ENCODE assay signal across 9 cellular contexts in the genomic region with DNA sequence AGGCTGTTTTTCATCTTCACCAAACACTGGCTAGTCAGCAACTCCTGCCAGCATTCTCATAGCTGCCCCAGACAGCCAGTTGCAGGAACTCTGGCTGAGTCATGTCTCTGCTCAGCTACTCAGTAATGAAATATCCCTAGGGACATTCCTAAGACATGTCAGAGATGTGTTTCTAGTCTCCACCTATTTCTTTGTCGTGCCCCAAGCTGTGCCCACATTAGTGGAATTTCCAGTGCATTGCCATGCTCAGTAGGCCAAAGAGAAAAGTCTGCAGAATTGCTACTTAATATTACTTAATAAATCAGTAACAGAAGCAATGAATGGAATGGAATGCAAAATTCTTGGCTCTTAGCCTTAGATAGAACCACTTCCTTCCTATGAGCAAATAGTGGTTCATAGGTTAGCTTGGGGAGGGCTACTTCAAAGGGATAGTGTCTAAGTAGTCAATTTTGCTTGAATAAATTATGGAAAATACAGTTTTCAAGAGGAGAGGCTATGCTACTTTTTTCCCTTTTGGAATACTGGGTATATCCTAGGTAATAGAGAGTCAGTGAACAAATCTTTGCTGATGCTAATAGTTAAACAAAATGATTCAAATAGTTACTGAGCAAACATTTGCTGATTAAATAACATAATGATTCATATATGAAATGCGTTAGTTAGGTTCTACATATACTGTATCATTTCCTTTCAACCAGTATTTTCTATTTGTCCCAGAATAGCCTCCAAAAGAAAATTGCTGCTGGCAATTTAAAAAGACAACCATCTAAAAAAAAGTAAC. TPM values are rescaled to one million over a fixed set of nuclear protein-coding genes. Genes with fewer than 3 reads are reported as not detected.
DNase-seq lines count a peak whose midpoint lies in the region; ATAC-seq and TF ChIP-seq lines count a peak whose summit lies in the region.
"Had no signal": no experiment of that assay in that cellular context is flagged by ENCODE, and none has a peak within 500 bp of the region (broad histone marks: within the 10 kb centered on the region; RNA-seq: fewer than 3 reads in every experiment).

No MANE protein-coding gene starts in this region.

- H3K27ac ChIP-seq in RWPE2 (ENCODE audit: poor library complexity, severe bottlenecking): peak overlapping the region; percentile 100
- peak overlapping the region; percentile 88 for H3K27ac ChIP-seq in foreskin keratinocyte

- no peak overlapping the region for H3K4me3 ChIP-seq in RWPE2 (ENCODE audit: severe bottlenecking)

- H3K9me3 ChIP-seq in RWPE2 (ENCODE audit: severe bottlenecking): no peaks in the 10 kb centered on the region

- H3K36me3 ChIP-seq in RWPE2 (ENCODE audit: low read depth): no peaks in the 10 kb centered on the region

- intact Hi-C loops in posterior vena cava (cut with DNase I): no loop called here

- TF ChIP-seq CTCF in RWPE2 (IDR thresholded peaks at IDR 0.05; ENCODE audit: poor library complexity, severe bottlenecking) (no peak), foreskin keratinocyte (conservative IDR thresholded peaks at IDR 0.05) (no peak)

- ATAC-seq in RWPE2 (ENCODE audit: low read depth): peak; percentile 84
- ATAC-seq in foreskin keratinocyte: peak; percentile 96
- ATAC-seq in GM21526 (IDR thresholded peaks at IDR 0.05; ENCODE audit: low FRiP score, unreplicated experiment): no peak
- ATAC-seq in GM19328 (IDR thresholded peaks at IDR 0.05; ENCODE audit: unreplicated experiment): no peak

- H3K4me1 ChIP-seq in RWPE2 (ENCODE audit: insufficient read depth, poor library complexity, severe bottlenecking) (peaks cover 33% of the 10 kb centered on the region), foreskin keratinocyte (peaks cover 32% of the 10 kb centered on the region)

- peak; percentile 79 for DNase-seq in DMS 273 (lab: John Stamatoyannopoulos, UW; ENCODE audit: unreplicated experiment)
- DNase-seq in RWPE2 (ENCODE audit: low spot score): peak; percentile 89
- DNase-seq in foreskin keratinocyte: peak; percentile 100
- peak; percentile 86 for DNase-seq in posterior vena cava (ENCODE audit: low spot score)
- no peak for DNase-seq in AML-193 (lab: John Stamatoyannopoulos, UW)
- no peak for DNase-seq in NCI-H1694 (lab: John Stamatoyannopoulos, UW)
- DNase-seq: nucleus accumbens had no signal

- no peaks in the 10 kb centered on the region for H3K27me3 ChIP-seq in RWPE2 (ENCODE audit: insufficient read depth, poor library complexity, severe bottlenecking)
- H3K27me3 ChIP-seq in foreskin keratinocyte: no peaks in the 10 kb centered on the region

RNA-seq across cellular contexts. Expression of a gene that starts 23.6 kb away (rescaled TPM):
- total RNA-seq in foreskin keratinocyte (99.5 and 150 TPM in 2 replicates), posterior vena cava (10 to 100 TPM; 36.3 to 89.3 TPM)
- polyA plus RNA-seq in foreskin keratinocyte: 16.2 and 21.2 TPM in 2 replicates

Comparison
In these comparisons a context has a peak if more than half of its experiments do, and no peak if none do; other contexts are left out.
1. DNase-seq: peak in DMS 273 (single experiment), RWPE2 (single experiment), foreskin keratinocyte (2 of 2) and posterior vena cava (single experiment); none in AML-193 (0 of 2) and NCI-H1694 (single experiment).
2. ATAC-seq: peak in RWPE2 (single experiment) and foreskin keratinocyte (single experiment); none in GM21526 (single experiment) and GM19328 (single experiment).